Comparison of ENCODE assay signal across 14 cellular contexts in genomic region chr17:5002121-5002788, GRCh38. TPM values are rescaled to one million over a fixed set of nuclear protein-coding genes. Genes with fewer than 3 reads are reported as not detected.
DNase-seq lines count a peak whose midpoint lies in the region; ATAC-seq and TF ChIP-seq lines count a peak whose summit lies in the region.
"Had no signal": no experiment of that assay in that cellular context is flagged by ENCODE, and none has a peak within 500 bp of the region (broad histone marks: within the 10 kb centered on the region; RNA-seq: fewer than 3 reads in every experiment).

No MANE protein-coding gene starts in this region.

- TF ChIP-seq CTCF in left ventricle myocardium inferior (IDR thresholded peaks at IDR 0.05; ENCODE audit: borderline replicate concordance) (no peak), neural crest cell (conservative IDR thresholded peaks at IDR 0.05) (no peak)

- peaks cover 13% of the 10 kb centered on the region for H3K79me2 ChIP-seq in trophoblast cell (ENCODE audit: control insufficient read depth, insufficient read depth, low read length, poor library complexity)

- H3K4me2 ChIP-seq in trophoblast cell (ENCODE audit: low read length): no peak overlapping the region
- H3K4me2 ChIP-seq: BLaER1 treated with 17β-estradiol and CSF1 and Interleukin-3, amounts not matched to agents 10 nM and 100 nM had no signal

- no peaks in the 10 kb centered on the region for H3K9me3 Mint-ChIP-seq in neural crest cell
- H3K9me3 Mint-ChIP-seq: CD4-positive, CD25-positive, alpha-beta regulatory T cell; HFFc6 had no signal

- peaks cover 11% of the 10 kb centered on the region for H3K79me1 ChIP-seq in trophoblast cell (ENCODE audit: low read length)

- peak overlapping the region; percentile 45 for H3K4me3 Mint-ChIP-seq in neural crest cell
- H3K4me3 Mint-ChIP-seq: HFFc6 had no signal

- DNase-seq in left ventricle myocardium inferior (no peak), right cardiac atrium (no peak), neural crest cell (ENCODE audit: low read depth, low spot score) (no peak), trophoblast cell (no peak), NCI-H128 (lab: John Stamatoyannopoulos, UW; ENCODE audit: unreplicated experiment) (no peak), NCI-H2196 treated with DMSO at 0.1 percent for 48 hours (lab: John Stamatoyannopoulos, UW; ENCODE audit: unreplicated experiment) (no peak)
- DNase-seq: 8988T; CD4-positive, CD25-positive, alpha-beta regulatory T cell; DMS53; HCEC 1CT; HFFc6 had no signal

- no peak overlapping the region for H2BK120ac ChIP-seq in trophoblast cell (ENCODE audit: insufficient read depth, low read length, poor library complexity)

- H3K4me1 ChIP-seq in left ventricle myocardium inferior (peaks cover 53% of the 10 kb centered on the region), right cardiac atrium (ENCODE audit: control insufficient read depth, insufficient read depth, low read length) (no peaks in the 10 kb centered on the region), trophoblast cell (ENCODE audit: control insufficient read depth in 1 of 2, insufficient read depth in 2 of 2, low read length in 2 of 2) (peaks cover 9 to 11% of the 10 kb centered on the region in 2 experiments)

- H3K36me3 ChIP-seq in left ventricle myocardium inferior (peaks cover 64% of the 10 kb centered on the region), trophoblast cell (ENCODE audit: control insufficient read depth in 1 of 2, insufficient read depth in 2 of 2, low read length in 2 of 2) (peaks cover 56 to 63% of the 10 kb centered on the region in 2 experiments)

- ATAC-seq in right cardiac atrium (no peak), esophagus mucosa (no peak)

- 90% methylated on average over 20 of the region's 20 CpGs for WGBS in right cardiac atrium
- no CpG with 5 or more reads among the region's 20 CpGs for WGBS in trophoblast cell (ENCODE audit: extremely low coverage, insufficient coverage, insufficient read length)

- H3K14ac ChIP-seq in trophoblast cell (ENCODE audit: low read length): no peak overlapping the region

- no peak overlapping the region for H2AK5ac ChIP-seq in trophoblast cell (ENCODE audit: low read length)

- no peak overlapping the region for H2BK12ac ChIP-seq in trophoblast cell (ENCODE audit: low read length)

- H4K8ac ChIP-seq in trophoblast cell (ENCODE audit: low read depth, low read length): no peak overlapping the region

- H3K27ac Mint-ChIP-seq in neural crest cell (ENCODE audit: unreplicated experiment): no peak overlapping the region
- H3K27ac Mint-ChIP-seq: CD4-positive, CD25-positive, alpha-beta regulatory T cell; HFFc6 had no signal

- H3K4me3 ChIP-seq in left ventricle myocardium inferior (no peak overlapping the region), right cardiac atrium (ENCODE audit: low read length) (no peak overlapping the region), trophoblast cell (ENCODE audit: low read depth, low read length) (no peak overlapping the region)
- H3K4me3 ChIP-seq: BLaER1 treated with 17β-estradiol and CSF1 and Interleukin-3, amounts not matched to agents 10 nM and 100 nM had no signal

- no peak overlapping the region for H4K12ac ChIP-seq in trophoblast cell (ENCODE audit: low read depth, low read length)

- H4K91ac ChIP-seq in trophoblast cell (ENCODE audit: low read depth, low read length): no peak overlapping the region

- H3K9me3 ChIP-seq in left ventricle myocardium inferior (replicated peaks): no peaks in the 10 kb centered on the region
- no peaks in the 10 kb centered on the region for H3K9me3 ChIP-seq in right cardiac atrium (ENCODE audit: control insufficient read depth, low read length)
- H3K9me3 ChIP-seq in trophoblast cell (ENCODE audit: insufficient read depth, low read depth, low read length): peaks cover 1% of the 10 kb centered on the region
- H3K9me3 ChIP-seq: BLaER1 treated with 17β-estradiol and CSF1 and Interleukin-3, amounts not matched to agents 10 nM and 100 nM had no signal

- intact Hi-C loops in left ventricle myocardium inferior (cut with micrococcal nuclease): no loop called here
- intact Hi-C loops in right cardiac atrium (cut with DNase I): no loop called here

- peak overlapping the region; percentile 26 for H3K9ac ChIP-seq in trophoblast cell (ENCODE audit: low read length)
- H3K9ac ChIP-seq: BLaER1 treated with 17β-estradiol and CSF1 and Interleukin-3, amounts not matched to agents 10 nM and 100 nM had no signal

- no peak overlapping the region for H2AFZ ChIP-seq in trophoblast cell (ENCODE audit: insufficient read depth, low read length, poor library complexity)

- H3K4me1 Mint-ChIP-seq in neural crest cell: peaks cover 11% of the 10 kb centered on the region

- no peaks in the 10 kb centered on the region for H3K27me3 ChIP-seq in left ventricle myocardium inferior (ENCODE audit: low read depth)
- H3K27me3 ChIP-seq in right cardiac atrium (ENCODE audit: control insufficient read depth, insufficient read depth): no peaks in the 10 kb centered on the region
- H3K27me3 ChIP-seq in trophoblast cell (ENCODE audit: insufficient read depth, low read length): no peaks in the 10 kb centered on the region
- H3K27me3 ChIP-seq: BLaER1 treated with 17β-estradiol and CSF1 and Interleukin-3, amounts not matched to agents 10 nM and 100 nM had no signal

- H3K27ac ChIP-seq in left ventricle myocardium inferior (replicated peaks) (peak overlapping the region; percentile 96), right cardiac atrium (ENCODE audit: low read length) (no peak overlapping the region), trophoblast cell (ENCODE audit: low read depth, low read length) (no peak overlapping the region)
- H3K27ac ChIP-seq: BLaER1 treated with 17β-estradiol and CSF1 and Interleukin-3, amounts not matched to agents 10 nM and 100 nM had no signal

- H3K18ac ChIP-seq in trophoblast cell (ENCODE audit: low read length): no peak overlapping the region

- no peak overlapping the region for H3K4ac ChIP-seq in trophoblast cell (ENCODE audit: low read depth, low read length)

- peaks cover 25% of the 10 kb centered on the region for H3K36me3 Mint-ChIP-seq in neural crest cell (ENCODE audit: low read depth)

- no peak overlapping the region for H2BK5ac ChIP-seq in trophoblast cell (ENCODE audit: low read depth, low read length, poor library complexity)

- H3K27me3 Mint-ChIP-seq in neural crest cell (ENCODE audit: low read depth): no peaks in the 10 kb centered on the region
- H3K27me3 Mint-ChIP-seq: CD4-positive, CD25-positive, alpha-beta regulatory T cell had no signal

- H3K23ac ChIP-seq in trophoblast cell (ENCODE audit: low read length): no peak overlapping the region

RNA-seq across cellular contexts. Expression of gene KIF1C, which starts 4.5 kb away (rescaled TPM):
- total RNA-seq in left ventricle myocardium inferior (686 TPM), right cardiac atrium (100 to 1,000 TPM; 519 to 727 (median 570) TPM), neural crest cell (61.7 and 68.4 TPM in 2 replicates), esophagus mucosa (95.4 TPM)
- 406 TPM for polyA plus RNA-seq in right cardiac atrium
- polyA plus RNA-seq in trophoblast cell (2013): 34.8 and 36.6 TPM in 2 replicates

RNA-seq across cellular contexts. Expression of gene INCA1, which starts 4.9 kb away (rescaled TPM):
- total RNA-seq in left ventricle myocardium inferior (3.1 TPM), right cardiac atrium (1 to 10 TPM; 2.2 to 3.8 (median 3.2) TPM), neural crest cell (0.43 and 0.86 TPM in 2 replicates), esophagus mucosa (not detected)
- polyA plus RNA-seq in right cardiac atrium: 5.0 TPM
- polyA plus RNA-seq in trophoblast cell (2013): 0.55 and 0.56 TPM in 2 replicates
- total RNA-seq: CD4-positive, CD25-positive, alpha-beta regulatory T cell had no signal

RNA-seq across cellular contexts. Expression of gene CAMTA2, which starts 14.8 kb away (rescaled TPM):
- total RNA-seq in left ventricle myocardium inferior (33.8 TPM), right cardiac atrium (10 to 100 TPM; 35.3 to 44.4 (median 40.3) TPM), neural crest cell (12.5 and 17.4 TPM in 2 replicates), esophagus mucosa (23.8 TPM)
- polyA plus RNA-seq in right cardiac atrium: 43.5 TPM
- polyA plus RNA-seq in trophoblast cell (2013): 38.3 and 39.7 TPM in 2 replicates

RNA-seq across cellular contexts. Expression of gene SLC52A1, which starts 33.0 kb away (rescaled TPM):
- not detected for total RNA-seq in left ventricle myocardium inferior
- not detected for total RNA-seq in right cardiac atrium
- not detected for polyA plus RNA-seq in right cardiac atrium
- not detected in 2 replicates for total RNA-seq in neural crest cell
- polyA plus RNA-seq in trophoblast cell (2013): 0.82 and 0.86 TPM in 2 replicates
- 0.68 TPM for total RNA-seq in esophagus mucosa
- total RNA-seq: H4 had no signal

RNA-seq across cellular contexts. Expression of gene SPAG7, which starts 34.6 kb away (rescaled TPM):
- total RNA-seq in left ventricle myocardium inferior (158 TPM), right cardiac atrium (100 to 1,000 TPM; 106 to 133 (median 117) TPM), neural crest cell (76.9 and 78.9 TPM in 2 replicates), esophagus mucosa (65.7 TPM)
- polyA plus RNA-seq in right cardiac atrium: 164 TPM
- polyA plus RNA-seq in trophoblast cell (2013): 59.1 and 62.6 TPM in 2 replicates
